In the genomic region with DNA sequence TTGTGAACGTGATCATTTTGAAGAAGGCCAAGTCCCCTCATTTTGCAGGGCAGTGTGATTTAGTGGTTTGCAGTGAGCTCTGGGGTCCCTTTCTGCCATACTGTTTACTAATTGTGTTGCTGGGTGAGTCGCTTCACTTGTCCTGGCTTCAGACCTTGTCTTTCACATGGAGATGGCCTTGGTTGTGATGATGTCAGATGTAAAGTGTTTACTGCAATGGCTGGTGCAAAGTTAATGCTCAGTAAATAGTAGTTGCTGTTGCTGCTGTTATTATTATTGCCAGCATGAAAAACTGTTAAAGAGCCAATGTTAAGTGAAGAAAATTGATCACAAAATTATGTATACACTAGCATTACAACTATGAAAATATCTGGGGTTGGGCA, we compare ENCODE assay signal across 1 cellular context.
TF ChIP-seq lines count a peak whose summit lies in the region.
"Not testable (repeated sequence)": the region's sequence is repeated elsewhere in the genome, so short reads cannot be mapped to it uniquely, and the experiment has no call there.

No MANE protein-coding gene starts in this region.

TF ChIP-seq in HepG2, 621 proteins besides CTCF, POLR2A, EP300 and RAD21:
- peak; percentile 78; the same call in 1 of the 2 replicates for TF ChIP-seq FOXP1 (IDR thresholded peaks at IDR 0.05)
- TF ChIP-seq FOXP1 (CRISPR knock-in tag; IDR thresholded peaks at IDR 0.05): peak; percentile 95
- peak; percentile 56; the same call in 1 of the 2 replicates for TF ChIP-seq FOXO1 (CRISPR knock-in tag; IDR thresholded peaks at IDR 0.05)
- TF ChIP-seq SKI (IDR thresholded peaks at IDR 0.05; ENCODE audit: partially characterized antibody): peak; percentile 16
- 0 out of 2 replicates have a peak, but pooled peaks have one; percentile 41 for TF ChIP-seq FOXA1 (IDR thresholded peaks at IDR 0.05)
- not testable (repeated sequence) for TF ChIP-seq FOXA1, LCORL, ATF7 (CRISPR knock-in tag; IDR thresholded peaks at IDR 0.05)
- 0 out of 2 replicates have a peak, but pooled peaks have one; percentile 7 for TF ChIP-seq LCORL (IDR thresholded peaks at IDR 0.05)
- TF ChIP-seq, protein P1, sequence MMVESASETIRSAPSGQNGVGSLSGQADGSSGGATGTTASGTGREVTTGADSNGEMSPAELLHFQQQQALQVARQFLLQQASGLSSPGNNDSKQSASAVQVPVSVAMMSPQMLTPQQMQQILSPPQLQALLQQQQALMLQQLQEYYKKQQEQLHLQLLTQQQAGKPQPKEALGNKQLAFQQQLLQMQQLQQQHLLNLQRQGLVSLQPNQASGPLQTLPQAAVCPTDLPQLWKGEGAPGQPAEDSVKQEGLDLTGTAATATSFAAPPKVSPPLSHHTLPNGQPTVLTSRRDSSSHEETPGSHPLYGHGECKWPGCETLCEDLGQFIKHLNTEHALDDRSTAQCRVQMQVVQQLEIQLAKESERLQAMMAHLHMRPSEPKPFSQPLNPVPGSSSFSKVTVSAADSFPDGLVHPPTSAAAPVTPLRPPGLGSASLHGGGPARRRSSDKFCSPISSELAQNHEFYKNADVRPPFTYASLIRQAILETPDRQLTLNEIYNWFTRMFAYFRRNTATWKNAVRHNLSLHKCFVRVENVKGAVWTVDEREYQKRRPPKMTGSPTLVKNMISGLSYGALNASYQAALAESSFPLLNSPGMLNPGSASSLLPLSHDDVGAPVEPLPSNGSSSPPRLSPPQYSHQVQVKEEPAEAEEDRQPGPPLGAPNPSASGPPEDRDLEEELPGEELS (CRISPR knock-in tag; IDR thresholded peaks at IDR 0.05): peak; percentile 58
- 0 out of 2 replicates have a peak, but pooled peaks have one; percentile 29 for TF ChIP-seq FOXK1 (CRISPR knock-in tag; IDR thresholded peaks at IDR 0.05; ENCODE audit: borderline replicate concordance, low read depth)
- TF ChIP-seq, protein P2, sequence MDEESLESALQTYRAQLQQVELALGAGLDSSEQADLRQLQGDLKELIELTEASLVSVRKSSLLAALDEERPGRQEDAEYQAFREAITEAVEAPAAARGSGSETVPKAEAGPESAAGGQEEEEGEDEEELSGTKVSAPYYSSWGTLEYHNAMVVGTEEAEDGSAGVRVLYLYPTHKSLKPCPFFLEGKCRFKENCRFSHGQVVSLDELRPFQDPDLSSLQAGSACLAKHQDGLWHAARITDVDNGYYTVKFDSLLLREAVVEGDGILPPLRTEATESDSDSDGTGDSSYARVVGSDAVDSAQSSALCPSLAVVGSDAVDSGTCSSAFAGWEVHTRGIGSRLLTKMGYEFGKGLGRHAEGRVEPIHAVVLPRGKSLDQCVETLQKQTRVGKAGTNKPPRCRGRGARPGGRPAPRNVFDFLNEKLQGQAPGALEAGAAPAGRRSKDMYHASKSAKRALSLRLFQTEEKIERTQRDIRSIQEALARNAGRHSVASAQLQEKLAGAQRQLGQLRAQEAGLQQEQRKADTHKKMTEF (CRISPR knock-in tag; IDR thresholded peaks at IDR 0.05): 0 out of 2 replicates have a peak, but pooled peaks have one; percentile 17
- TF ChIP-seq, protein P3, sequence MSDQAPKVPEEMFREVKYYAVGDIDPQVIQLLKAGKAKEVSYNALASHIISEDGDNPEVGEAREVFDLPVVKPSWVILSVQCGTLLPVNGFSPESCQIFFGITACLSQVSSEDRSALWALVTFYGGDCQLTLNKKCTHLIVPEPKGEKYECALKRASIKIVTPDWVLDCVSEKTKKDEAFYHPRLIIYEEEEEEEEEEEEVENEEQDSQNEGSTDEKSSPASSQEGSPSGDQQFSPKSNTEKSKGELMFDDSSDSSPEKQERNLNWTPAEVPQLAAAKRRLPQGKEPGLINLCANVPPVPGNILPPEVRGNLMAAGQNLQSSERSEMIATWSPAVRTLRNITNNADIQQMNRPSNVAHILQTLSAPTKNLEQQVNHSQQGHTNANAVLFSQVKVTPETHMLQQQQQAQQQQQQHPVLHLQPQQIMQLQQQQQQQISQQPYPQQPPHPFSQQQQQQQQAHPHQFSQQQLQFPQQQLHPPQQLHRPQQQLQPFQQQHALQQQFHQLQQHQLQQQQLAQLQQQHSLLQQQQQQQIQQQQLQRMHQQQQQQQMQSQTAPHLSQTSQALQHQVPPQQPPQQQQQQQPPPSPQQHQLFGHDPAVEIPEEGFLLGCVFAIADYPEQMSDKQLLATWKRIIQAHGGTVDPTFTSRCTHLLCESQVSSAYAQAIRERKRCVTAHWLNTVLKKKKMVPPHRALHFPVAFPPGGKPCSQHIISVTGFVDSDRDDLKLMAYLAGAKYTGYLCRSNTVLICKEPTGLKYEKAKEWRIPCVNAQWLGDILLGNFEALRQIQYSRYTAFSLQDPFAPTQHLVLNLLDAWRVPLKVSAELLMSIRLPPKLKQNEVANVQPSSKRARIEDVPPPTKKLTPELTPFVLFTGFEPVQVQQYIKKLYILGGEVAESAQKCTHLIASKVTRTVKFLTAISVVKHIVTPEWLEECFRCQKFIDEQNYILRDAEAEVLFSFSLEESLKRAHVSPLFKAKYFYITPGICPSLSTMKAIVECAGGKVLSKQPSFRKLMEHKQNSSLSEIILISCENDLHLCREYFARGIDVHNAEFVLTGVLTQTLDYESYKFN (CRISPR knock-in tag; conservative IDR thresholded peaks at IDR 0.05): peak; percentile 40; the same call in 1 of the 2 replicates
- peak; percentile 54; the same call in 1 of the 2 replicates for TF ChIP-seq ZNF644 (CRISPR knock-in tag; IDR thresholded peaks at IDR 0.05; ENCODE audit: low read depth)
- TF ChIP-seq HNF4A (CRISPR knock-in tag; IDR thresholded peaks at IDR 0.05): 0 out of 2 replicates have a peak, but pooled peaks have one; percentile 7
- peak; percentile 54 for TF ChIP-seq ATF7 (IDR thresholded peaks at IDR 0.05)
- TF ChIP-seq, protein P4, sequence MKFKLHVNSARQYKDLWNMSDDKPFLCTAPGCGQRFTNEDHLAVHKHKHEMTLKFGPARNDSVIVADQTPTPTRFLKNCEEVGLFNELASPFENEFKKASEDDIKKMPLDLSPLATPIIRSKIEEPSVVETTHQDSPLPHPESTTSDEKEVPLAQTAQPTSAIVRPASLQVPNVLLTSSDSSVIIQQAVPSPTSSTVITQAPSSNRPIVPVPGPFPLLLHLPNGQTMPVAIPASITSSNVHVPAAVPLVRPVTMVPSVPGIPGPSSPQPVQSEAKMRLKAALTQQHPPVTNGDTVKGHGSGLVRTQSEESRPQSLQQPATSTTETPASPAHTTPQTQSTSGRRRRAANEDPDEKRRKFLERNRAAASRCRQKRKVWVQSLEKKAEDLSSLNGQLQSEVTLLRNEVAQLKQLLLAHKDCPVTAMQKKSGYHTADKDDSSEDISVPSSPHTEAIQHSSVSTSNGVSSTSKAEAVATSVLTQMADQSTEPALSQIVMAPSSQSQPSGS (CRISPR knock-in tag; IDR thresholded peaks at IDR 0.05): peak; percentile 30; the same call in 1 of the 2 replicates
- TF ChIP-seq SALL1 (CRISPR knock-in tag; IDR thresholded peaks at IDR 0.05): 0 out of 2 replicates have a peak, but pooled peaks have one; percentile 18
- TF ChIP-seq ZBTB21 (CRISPR knock-in tag; IDR thresholded peaks at IDR 0.05): 0 out of 2 replicates have a peak, but pooled peaks have one; percentile 25
- TF ChIP-seq, protein P5, sequence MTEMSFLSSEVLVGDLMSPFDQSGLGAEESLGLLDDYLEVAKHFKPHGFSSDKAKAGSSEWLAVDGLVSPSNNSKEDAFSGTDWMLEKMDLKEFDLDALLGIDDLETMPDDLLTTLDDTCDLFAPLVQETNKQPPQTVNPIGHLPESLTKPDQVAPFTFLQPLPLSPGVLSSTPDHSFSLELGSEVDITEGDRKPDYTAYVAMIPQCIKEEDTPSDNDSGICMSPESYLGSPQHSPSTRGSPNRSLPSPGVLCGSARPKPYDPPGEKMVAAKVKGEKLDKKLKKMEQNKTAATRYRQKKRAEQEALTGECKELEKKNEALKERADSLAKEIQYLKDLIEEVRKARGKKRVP (CRISPR knock-in tag; IDR thresholded peaks at IDR 0.05): peak in 1 of 2 experiments; percentile 59; a peak in 2 of 4 replicates
- TF ChIP-seq FOXA3 (CRISPR knock-in tag; IDR thresholded peaks at IDR 0.05): peak; percentile 55; the same call in 1 of the 2 replicates
- TF ChIP-seq FOSL2 (CRISPR knock-in tag; IDR thresholded peaks at IDR 0.05): peak; percentile 65
- peak; percentile 26; the same call in 1 of the 2 replicates for TF ChIP-seq SAP130 (CRISPR knock-in tag; IDR thresholded peaks at IDR 0.05; ENCODE audit: low read depth)
- TF ChIP-seq CEBPB (IDR thresholded peaks at IDR 0.05; ENCODE audit: borderline replicate concordance, low read depth, low read length): 0 out of 2 replicates have a peak, but pooled peaks have one; percentile 4
- TF ChIP-seq, protein P6, sequence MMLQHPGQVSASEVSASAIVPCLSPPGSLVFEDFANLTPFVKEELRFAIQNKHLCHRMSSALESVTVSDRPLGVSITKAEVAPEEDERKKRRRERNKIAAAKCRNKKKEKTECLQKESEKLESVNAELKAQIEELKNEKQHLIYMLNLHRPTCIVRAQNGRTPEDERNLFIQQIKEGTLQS (CRISPR knock-in tag; IDR thresholded peaks at IDR 0.05): peak; percentile 58
- TF ChIP-seq KDM6A (CRISPR knock-in tag; IDR thresholded peaks at IDR 0.05; ENCODE audit: low read depth): peak; percentile 25; the same call in 1 of the 2 replicates
- TF ChIP-seq SOX5 (CRISPR knock-in tag; IDR thresholded peaks at IDR 0.05; ENCODE audit: borderline replicate concordance): peak; percentile 15; the same call in 1 of the 2 replicates
- TF ChIP-seq FOXK2 (IDR thresholded peaks at IDR 0.05): peak; percentile 45; the same call in 1 of the 2 replicates
